Comparison of ENCODE assay signal across 15 cellular contexts in genomic region chr10:19999440-19999839, GRCh38.
DNase-seq lines count a peak whose midpoint lies in the region; ATAC-seq and TF ChIP-seq lines count a peak whose summit lies in the region.
"Had no signal": no experiment of that assay in that cellular context is flagged by ENCODE, and none has a peak within 500 bp of the region (broad histone marks: within the 10 kb centered on the region; RNA-seq: fewer than 3 reads in every experiment).

No MANE protein-coding gene starts in this region.

- no peaks in the 10 kb centered on the region for H3K9me3 ChIP-seq in mucosa of descending colon
- H3K9me3 ChIP-seq: BE2C had no signal

- H3K4me3 ChIP-seq in dorsolateral prefrontal cortex (peak overlapping the region in 2 of 59 donors; percentile 8 to 12), mucosa of descending colon (no peak overlapping the region)

- H3K27ac ChIP-seq in dorsolateral prefrontal cortex (peak overlapping the region in 40 of 59 donors; percentile 1 to 96 (median 44)), substantia nigra (ENCODE audit: low read depth, low read length, poor library complexity, severe bottlenecking) (peak overlapping the region; percentile 27)

- intact Hi-C loops in dorsolateral prefrontal cortex (cut with DNase I), result no loop called here
- intact Hi-C loops in mucosa of descending colon (cut with DNase I, micrococcal nuclease), result loop anchor here in 1 of 2 donors (10.0 kb wide), 1 partner anchor 185 kb away; the partner anchor contains the start of gene PLXDC2

- H3K4me1 ChIP-seq in mucosa of descending colon (ENCODE audit: low read depth), result peaks cover 5% of the 10 kb centered on the region
- H3K4me1 ChIP-seq: BE2C had no signal

- ATAC-seq in mucosa of descending colon (peak; percentile 88), GM18502 (IDR thresholded peaks at IDR 0.05; ENCODE audit: poor library complexity, unreplicated experiment) (no peak)

- DNase-seq in dorsolateral prefrontal cortex (no peak), mucosa of descending colon (peak in 1 of 3 donors; percentile 34), substantia nigra (lab: John Stamatoyannopoulos, UW) (no peak), inferior parietal cortex (ENCODE audit: extremely low spot score) (no peak), SIG-M5 treated with dmso at 0.1 percent for 504 hours (lab: John Stamatoyannopoulos, UW; ENCODE audit: unreplicated experiment) (no peak)
- DNase-seq: ACHN; BE2C; C1 segment of cervical spinal cord; CD4-positive, CD25-positive, alpha-beta regulatory T cell; CD8-positive, alpha-beta memory T cell; COR-L47; DMS79; GDM1; H9 had no signal

- no peaks in the 10 kb centered on the region for H3K27me3 ChIP-seq in dorsolateral prefrontal cortex
- H3K27me3 ChIP-seq: BE2C had no signal

- no peaks in the 10 kb centered on the region for H3K36me3 ChIP-seq in mucosa of descending colon (ENCODE audit: low read depth)
- H3K36me3 ChIP-seq: BE2C had no signal

- TF ChIP-seq CTCF in dorsolateral prefrontal cortex (IDR thresholded peaks at IDR 0.05 in 54 of 56, conservative IDR thresholded peaks at IDR 0.05 in 2 of 56; ENCODE audit: low read depth in 1 of 56, partially characterized antibody in 56 of 56) (no peak), mucosa of descending colon (IDR thresholded peaks at IDR 0.05) (no peak)
